9 cellular contexts compared by ENCODE assay signal in the genomic region with DNA sequence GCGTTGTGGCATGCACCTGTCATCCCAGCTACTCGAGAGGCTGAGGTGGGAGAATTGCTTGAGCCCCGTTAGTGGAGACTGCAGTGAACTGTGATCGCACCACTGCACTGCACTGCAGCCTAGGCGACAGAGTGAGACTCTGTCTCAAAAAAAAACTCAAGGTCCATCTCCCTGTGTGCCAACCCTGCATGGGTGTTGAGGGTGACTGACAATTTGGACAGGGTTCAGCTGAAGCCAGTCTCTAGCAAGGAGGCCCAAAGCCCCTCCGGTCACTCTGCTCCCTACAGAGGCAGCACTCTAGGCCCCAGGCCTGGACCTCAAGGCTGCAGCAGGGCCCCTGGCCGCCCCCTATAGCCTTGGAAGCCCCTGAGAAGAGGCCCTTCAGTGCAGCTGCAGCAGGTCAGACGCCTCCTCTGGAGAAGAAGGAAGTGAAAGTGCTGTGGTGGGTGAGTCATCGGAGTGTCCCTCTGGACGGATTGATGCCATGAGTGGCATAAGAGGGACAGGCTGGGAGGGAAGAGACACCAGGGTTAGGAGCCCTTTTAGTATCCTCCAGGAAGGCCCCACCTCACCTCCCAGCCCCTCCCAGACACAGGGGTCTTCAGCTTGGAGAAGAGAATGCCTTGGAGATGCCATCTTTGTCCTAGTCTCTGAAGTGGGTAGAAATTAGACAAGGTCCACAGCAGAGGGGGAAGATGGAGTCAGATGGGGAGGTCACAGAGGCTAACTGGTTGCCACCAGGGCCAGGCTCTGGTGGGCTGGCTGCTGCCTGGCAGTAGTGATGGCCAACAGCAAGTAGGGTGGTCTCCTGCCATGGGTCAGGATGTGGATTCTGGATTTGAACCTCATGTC. TPM values are rescaled to one million over a fixed set of nuclear protein-coding genes. Genes with fewer than 3 reads are reported as not detected.
DNase-seq lines count a peak whose midpoint lies in the region; ATAC-seq and TF ChIP-seq lines count a peak whose summit lies in the region.
"Had no signal": no experiment of that assay in that cellular context is flagged by ENCODE, and none has a peak within 500 bp of the region (broad histone marks: within the 10 kb centered on the region; RNA-seq: fewer than 3 reads in every experiment).

No MANE protein-coding gene starts in this region.

- no peak overlapping the region for H3K4ac ChIP-seq in neuronal stem cell (ENCODE audit: low read length)

- intact Hi-C loops in dorsolateral prefrontal cortex (cut with DNase I) = loop anchor here in 1 of 2 donors (5.0 kb wide), 1 partner anchor 36 kb away; no protein-coding TSS in a partner anchor

- H2BK12ac ChIP-seq in neuronal stem cell (ENCODE audit: low read length) = no peak overlapping the region

- H3K27me3 ChIP-seq in dorsolateral prefrontal cortex (no peaks in the 10 kb centered on the region), neuronal stem cell (ENCODE audit: control insufficient read depth in 3 of 3, insufficient read depth in 3 of 3, low read depth in 1 of 3, low read length in 3 of 3) (peaks cover 0 to 19% (median 0%) of the 10 kb centered on the region in 3 experiments)

- no peak overlapping the region for H3K23ac ChIP-seq in neuronal stem cell (ENCODE audit: low read depth, low read length, poor library complexity)

- no peak for TF ChIP-seq CTCF in dorsolateral prefrontal cortex (IDR thresholded peaks at IDR 0.05 in 54 of 56, conservative IDR thresholded peaks at IDR 0.05 in 2 of 56; ENCODE audit: low read depth in 1 of 56, partially characterized antibody in 56 of 56)

- no peak overlapping the region for H2BK15ac ChIP-seq in neuronal stem cell (ENCODE audit: low read length)

- in situ Hi-C loops in SK-MEL-5 (cut with HindIII; ENCODE audit: low pct_unique_long_range_greater_than_20kb, low sequenced_read_pairs) = no loop called here

- H4K91ac ChIP-seq in neuronal stem cell (ENCODE audit: low read depth, low read length, poor library complexity) = no peak overlapping the region

- DNase-seq in COLO829 (ENCODE audit: low spot score) (peak; percentile 44), SK-MEL-5 (ENCODE audit: low read depth, low spot score) (peak; percentile 56), dorsolateral prefrontal cortex (peak in 7 of 10 donors; percentile 22 to 67 (median 48)), neuronal stem cell (ENCODE audit: low spot score) (no peak), NCI-H1694 treated with DMSO at 0.1 percent for 48 hours (lab: John Stamatoyannopoulos, UW) (no peak)
- no peak for DNase-seq in central memory CD4-positive, alpha-beta T cell

- H3K9ac ChIP-seq in neuronal stem cell (ENCODE audit: low read depth, low read length, poor library complexity) = no peak overlapping the region

- H3K4me2 ChIP-seq in neuronal stem cell (ENCODE audit: insufficient read depth, low read length, poor library complexity, severe bottlenecking) = no peak overlapping the region

- H2AFZ ChIP-seq in neuronal stem cell (ENCODE audit: low read length) = no peak overlapping the region

- H3K27ac ChIP-seq in dorsolateral prefrontal cortex (peak overlapping the region in 5 of 59 donors; percentile 14 to 70 (median 22)), neuronal stem cell (replicated peaks; ENCODE audit: low read length) (no peak overlapping the region)

- peaks cover 0 to 1% of the 10 kb centered on the region in 2 donors for H3K4me1 ChIP-seq in neuronal stem cell (ENCODE audit: control insufficient read depth in 2 of 2, insufficient read depth in 1 of 2, low read depth in 1 of 2, low read length in 2 of 2)

- no peak overlapping the region for H2BK5ac ChIP-seq in neuronal stem cell (ENCODE audit: low read length)

- ATAC-seq in GM19395 (IDR thresholded peaks at IDR 0.05; ENCODE audit: unreplicated experiment) = peak; percentile 71
- peak; percentile 73 for ATAC-seq in HG03354 (IDR thresholded peaks at IDR 0.05; ENCODE audit: poor library complexity, severe bottlenecking, unreplicated experiment)

- no peak overlapping the region for H2BK120ac ChIP-seq in neuronal stem cell (ENCODE audit: low read depth, low read length)

- H3K9me3 ChIP-seq in neuronal stem cell (replicated peaks in 1 of 2; ENCODE audit: control insufficient read depth in 2 of 2, insufficient read depth in 1 of 2, low read depth in 1 of 2, low read length in 2 of 2) = peaks cover 0 to 2% of the 10 kb centered on the region in 2 donors
- H3K9me3 ChIP-seq: thoracic aorta had no signal

- H3K36me3 ChIP-seq in neuronal stem cell (replicated peaks in 1 of 2; ENCODE audit: control insufficient read depth in 2 of 2, insufficient read depth in 2 of 2, low read length in 2 of 2) = no peaks in the 10 kb centered on the region
- H3K36me3 ChIP-seq: thoracic aorta had no signal

- H3K79me1 ChIP-seq in neuronal stem cell (ENCODE audit: low read depth, low read length) = no peaks in the 10 kb centered on the region

- H4K8ac ChIP-seq in neuronal stem cell (ENCODE audit: low read depth, low read length) = no peak overlapping the region

- peak overlapping the region; percentile 10 for H2AK5ac ChIP-seq in neuronal stem cell (ENCODE audit: low read depth, low read length)

- H3K18ac ChIP-seq in neuronal stem cell (ENCODE audit: low read length) = peak overlapping the region; percentile 45

- no peak overlapping the region for H3K14ac ChIP-seq in neuronal stem cell (ENCODE audit: low read length)

- no peak overlapping the region for H3K4me3 ChIP-seq in dorsolateral prefrontal cortex
- H3K4me3 ChIP-seq in neuronal stem cell (ENCODE audit: low read length in 2 of 2) = no peak overlapping the region
- H3K4me3 ChIP-seq: thoracic aorta had no signal

- no CpG with 5 or more reads among the region's 10 CpGs for WGBS in neuronal stem cell (ENCODE audit: extremely low coverage in 2 of 2, insufficient read length in 2 of 2, insufficient replicate concordance in 1 of 2), 2 donors

RNA-seq across cellular contexts. Expression of a gene that starts 39.1 kb away (rescaled TPM):
- total RNA-seq in SK-MEL-5 (2014; rRNA removed; shearing (Covaris generic)) = 42.5 and 47.5 TPM in 2 replicates
- polyA plus RNA-seq in SK-MEL-5 (2015; cell fraction: cytosol; rRNA removed) = 94.9 and 112 TPM in 2 replicates
- 45.6 and 85.6 TPM in 2 replicates for polyA plus RNA-seq in SK-MEL-5 (2015; cell fraction: nucleus; rRNA removed)
- 100 to 1,000 TPM in 3 of 120 experiments, 10 to 100 TPM in 117; 31.2 to 112 (median 51.6) TPM for total RNA-seq in dorsolateral prefrontal cortex
- 43.4 TPM for polyA plus RNA-seq in neuronal stem cell (2013, experiment 1 of 2)
- 43.4 TPM for polyA plus RNA-seq in neuronal stem cell (2013, experiment 2 of 2)

Comparison
In these comparisons a context has a peak if more than half of its experiments do, and no peak if none do; other contexts are left out.
1. DNase-seq: peak in COLO829 (single experiment), SK-MEL-5 (single experiment) and dorsolateral prefrontal cortex (7 of 10); none in neuronal stem cell (single experiment), central memory CD4-positive, alpha-beta T cell (single experiment) and NCI-H1694 treated with DMSO at 0.1 percent for 48 hours (single experiment).